Comparison of ENCODE assay signal across 38 cellular contexts in the genomic region with DNA sequence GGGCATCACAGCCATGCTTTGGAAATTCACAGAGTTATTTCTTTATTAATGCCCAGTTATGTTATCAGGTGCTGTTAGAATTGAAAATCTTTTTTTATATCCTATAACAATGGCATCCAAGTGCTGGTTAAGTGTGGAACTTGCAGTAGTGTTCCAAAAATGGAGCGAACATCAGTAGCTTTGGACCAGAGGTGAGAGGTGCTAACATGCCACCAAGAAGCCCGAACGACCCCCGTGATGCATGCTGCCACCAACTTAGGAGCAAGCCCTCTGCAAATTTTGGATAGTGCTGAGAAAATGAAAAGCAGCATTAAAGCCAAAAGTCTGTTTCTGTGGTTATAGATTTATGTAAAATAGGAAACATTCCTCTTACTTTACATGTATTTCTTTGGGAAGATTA. TPM values are rescaled to one million over a fixed set of nuclear protein-coding genes. Genes with fewer than 3 reads are reported as not detected.
"Had no signal": no experiment of that assay in that cellular context is flagged by ENCODE, and none has a peak within 500 bp of the region (broad histone marks: within the 10 kb centered on the region; RNA-seq: fewer than 3 reads in every experiment).

No MANE protein-coding gene starts in this region.

- H3K27me3 ChIP-seq: MG63 had no signal

- H3K36me3 ChIP-seq: MG63 had no signal

- DNase-seq: Karpas-422, Kasumi-1, KG1, MG63, MM.1S, MV-4-11, NCI-H1048, NCI-H1092, NCI-H1092 treated with DMSO at 0.1 percent for 48 hours, NCI-H1105, NCI-H1105 treated with DMSO at 0.1 percent for 48 hours, NCI-H1417, NCI-H1417 treated with DMSO at 0.1 percent for 48 hours, NCI-H1436, NCI-H1436 treated with DMSO at 0.1 percent for 48 hours, NCI-H146, NCI-H1694, NCI-H1694 treated with DMSO at 0.1 percent for 48 hours, NCI-H187, NCI-H187 treated with DMSO at 0.1 percent for 48 hours, NCI-H1930, NCI-H2029, NCI-H2029 treated with DMSO at 0.1 percent for 48 hours, NCI-H2081, NCI-H2081 treated with DMSO at 0.1 percent for 48 hours, NCI-H2107, NCI-H2171, NCI-H2171 treated with DMSO at 0.1 percent for 48 hours, NCI-H2227 treated with DMSO at 0.1 percent for 48 hours, NCI-H226, NCI-H345, NCI-H446, NCI-H446 treated with DMSO at 0.1 percent for 48 hours had no signal

- H3K9me3 ChIP-seq: MG63 had no signal

- H3K4me2 ChIP-seq: KMS-11 had no signal

- H3K4me3 ChIP-seq: MG63 had no signal

- H3K27ac ChIP-seq: KMS-11 had no signal

RNA-seq across cellular contexts. Expression of gene RBP1, which starts 24.8 kb away (rescaled TPM):
- total RNA-seq: LHCN-M2, MCF 10A, NCI-H460 had no signal

RNA-seq across cellular contexts. Expression of gene RBP2, which starts 38.4 kb away (rescaled TPM):
- total RNA-seq: LHCN-M2, M059J, MCF 10A, NCI-H460 had no signal
